1 cellular context compared by ENCODE assay signal in genomic region chr9:133144142-133144886, GRCh38.
A peak's percentile ranks its signal among the peaks of the same experiment; 100 is the strongest.
TF ChIP-seq lines count a peak whose summit lies in the region.

No MANE protein-coding gene starts in this region.

TF ChIP-seq in K562, 482 proteins besides CTCF, POLR2A, EP300 and RAD21 (continued from another document and continues in another):
- TF ChIP-seq ATF4 (CRISPR knock-in tag; IDR thresholded peaks at IDR 0.05) = no peak
- no peak for TF ChIP-seq MAFF (IDR thresholded peaks at IDR 0.05; ENCODE audit: low read length)
- TF ChIP-seq, protein P1, sequence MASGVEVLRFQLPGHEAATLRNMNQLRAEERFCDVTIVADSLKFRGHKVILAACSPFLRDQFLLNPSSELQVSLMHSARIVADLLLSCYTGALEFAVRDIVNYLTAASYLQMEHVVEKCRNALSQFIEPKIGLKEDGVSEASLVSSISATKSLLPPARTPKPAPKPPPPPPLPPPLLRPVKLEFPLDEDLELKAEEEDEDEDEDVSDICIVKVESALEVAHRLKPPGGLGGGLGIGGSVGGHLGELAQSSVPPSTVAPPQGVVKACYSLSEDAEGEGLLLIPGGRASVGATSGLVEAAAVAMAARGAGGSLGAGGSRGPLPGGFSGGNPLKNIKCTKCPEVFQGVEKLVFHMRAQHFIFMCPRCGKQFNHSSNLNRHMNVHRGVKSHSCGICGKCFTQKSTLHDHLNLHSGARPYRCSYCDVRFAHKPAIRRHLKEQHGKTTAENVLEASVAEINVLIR (CRISPR knock-in tag; IDR thresholded peaks at IDR 0.05) = no peak
- TF ChIP-seq MBD1 (CRISPR knock-in tag; IDR thresholded peaks at IDR 0.05) = no peak
- no peak for TF ChIP-seq TSC22D4 (tag; IDR thresholded peaks at IDR 0.05)
- no peak for TF ChIP-seq CBX8 (IDR thresholded peaks at IDR 0.05; ENCODE audit: borderline replicate concordance, extremely low read depth, low read depth, low read length, poor library complexity, severe bottlenecking)
- 0 out of 2 replicates have a peak, but pooled peaks have one; percentile 26 for TF ChIP-seq SAFB (IDR thresholded peaks at IDR 0.05; ENCODE audit: borderline replicate concordance, low read depth, low read length)
- TF ChIP-seq TEAD4 (IDR thresholded peaks at IDR 0.05; ENCODE audit: low read length) = no peak
- TF ChIP-seq TEAD4 (CRISPR knock-in tag; IDR thresholded peaks at IDR 0.05; ENCODE audit: borderline replicate concordance) = no peak
- TF ChIP-seq ZZZ3 (IDR thresholded peaks at IDR 0.05) = no peak
- TF ChIP-seq, protein P2, sequence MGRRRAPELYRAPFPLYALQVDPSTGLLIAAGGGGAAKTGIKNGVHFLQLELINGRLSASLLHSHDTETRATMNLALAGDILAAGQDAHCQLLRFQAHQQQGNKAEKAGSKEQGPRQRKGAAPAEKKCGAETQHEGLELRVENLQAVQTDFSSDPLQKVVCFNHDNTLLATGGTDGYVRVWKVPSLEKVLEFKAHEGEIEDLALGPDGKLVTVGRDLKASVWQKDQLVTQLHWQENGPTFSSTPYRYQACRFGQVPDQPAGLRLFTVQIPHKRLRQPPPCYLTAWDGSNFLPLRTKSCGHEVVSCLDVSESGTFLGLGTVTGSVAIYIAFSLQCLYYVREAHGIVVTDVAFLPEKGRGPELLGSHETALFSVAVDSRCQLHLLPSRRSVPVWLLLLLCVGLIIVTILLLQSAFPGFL (CRISPR knock-in tag; IDR thresholded peaks at IDR 0.05) = no peak
- peak; percentile 90 for TF ChIP-seq CTCFL (IDR thresholded peaks at IDR 0.05; ENCODE audit: borderline replicate concordance, insufficient read depth, low read depth, low read length, poor library complexity, severe bottlenecking)
- TF ChIP-seq KHSRP (IDR thresholded peaks at IDR 0.05) = no peak
- TF ChIP-seq, protein P3, sequence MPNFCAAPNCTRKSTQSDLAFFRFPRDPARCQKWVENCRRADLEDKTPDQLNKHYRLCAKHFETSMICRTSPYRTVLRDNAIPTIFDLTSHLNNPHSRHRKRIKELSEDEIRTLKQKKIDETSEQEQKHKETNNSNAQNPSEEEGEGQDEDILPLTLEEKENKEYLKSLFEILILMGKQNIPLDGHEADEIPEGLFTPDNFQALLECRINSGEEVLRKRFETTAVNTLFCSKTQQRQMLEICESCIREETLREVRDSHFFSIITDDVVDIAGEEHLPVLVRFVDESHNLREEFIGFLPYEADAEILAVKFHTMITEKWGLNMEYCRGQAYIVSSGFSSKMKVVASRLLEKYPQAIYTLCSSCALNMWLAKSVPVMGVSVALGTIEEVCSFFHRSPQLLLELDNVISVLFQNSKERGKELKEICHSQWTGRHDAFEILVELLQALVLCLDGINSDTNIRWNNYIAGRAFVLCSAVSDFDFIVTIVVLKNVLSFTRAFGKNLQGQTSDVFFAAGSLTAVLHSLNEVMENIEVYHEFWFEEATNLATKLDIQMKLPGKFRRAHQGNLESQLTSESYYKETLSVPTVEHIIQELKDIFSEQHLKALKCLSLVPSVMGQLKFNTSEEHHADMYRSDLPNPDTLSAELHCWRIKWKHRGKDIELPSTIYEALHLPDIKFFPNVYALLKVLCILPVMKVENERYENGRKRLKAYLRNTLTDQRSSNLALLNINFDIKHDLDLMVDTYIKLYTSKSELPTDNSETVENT (CRISPR knock-in tag; IDR thresholded peaks at IDR 0.05) = no peak; the same call in 1 of the 2 replicates
- TF ChIP-seq, protein P4, sequence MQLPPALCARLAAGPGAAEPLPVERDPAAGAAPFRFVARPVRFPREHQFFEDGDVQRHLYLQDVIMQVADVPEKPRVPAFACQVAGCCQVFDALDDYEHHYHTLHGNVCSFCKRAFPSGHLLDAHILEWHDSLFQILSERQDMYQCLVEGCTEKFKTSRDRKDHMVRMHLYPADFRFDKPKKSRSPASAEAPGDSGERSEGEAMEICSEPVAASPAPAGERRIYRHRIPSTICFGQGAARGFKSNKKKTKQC (CRISPR knock-in tag; IDR thresholded peaks at IDR 0.05) = 0 out of 2 replicates have a peak, but pooled peaks have one; percentile 66
- TF ChIP-seq CREM (IDR thresholded peaks at IDR 0.05; ENCODE audit: low read depth) = peak; percentile 28; the same call in 1 of the 2 replicates
- no peak for TF ChIP-seq RHOXF2B (CRISPR knock-in tag; conservative IDR thresholded peaks at IDR 0.05)
- no peak for TF ChIP-seq DNMT1 (IDR thresholded peaks at IDR 0.05)
- peak in 1 of 2 experiments; percentile 77; a peak in 1 of 4 replicates for TF ChIP-seq NONO (IDR thresholded peaks at IDR 0.05; ENCODE audit: low read depth in 2 of 2, low read length in 1 of 2)
- TF ChIP-seq GABPB1 (CRISPR knock-in tag; IDR thresholded peaks at IDR 0.05) = peak; percentile 76
- TF ChIP-seq ZNF75A (CRISPR knock-in tag; IDR thresholded peaks at IDR 0.05) = no peak
- no peak for TF ChIP-seq ZNF224 (CRISPR knock-in tag; IDR thresholded peaks at IDR 0.05)
- TF ChIP-seq CBX3 (IDR thresholded peaks at IDR 0.05; ENCODE audit: borderline replicate concordance in 1 of 2, low read length in 2 of 2) = no peak; a peak in 1 of 3 replicates
- TF ChIP-seq NFATC3 (IDR thresholded peaks at IDR 0.05) = no peak
- no peak for TF ChIP-seq ZNF644 (tag; IDR thresholded peaks at IDR 0.05; ENCODE audit: low read depth)
- peak; percentile 48; the same call in 1 of the 2 replicates for TF ChIP-seq MYNN (IDR thresholded peaks at IDR 0.05)
- TF ChIP-seq MYNN (CRISPR knock-in tag; IDR thresholded peaks at IDR 0.05) = no peak
- peak; percentile 73 for TF ChIP-seq BRD9 (IDR thresholded peaks at IDR 0.05; ENCODE audit: low read depth, partially characterized antibody)
- TF ChIP-seq GATA2 (CRISPR knock-in tag; IDR thresholded peaks at IDR 0.05) = no peak
- TF ChIP-seq XRCC3 (IDR thresholded peaks at IDR 0.05) = no peak
- TF ChIP-seq CUX1 (CRISPR knock-in tag; IDR thresholded peaks at IDR 0.05) = no peak
- no peak for TF ChIP-seq ZNF232 (CRISPR knock-in tag; IDR thresholded peaks at IDR 0.05)
- TF ChIP-seq CBX1 (IDR thresholded peaks at IDR 0.05; ENCODE audit: low read depth) = peak; percentile 65
- no peak for TF ChIP-seq WHSC1 (IDR thresholded peaks at IDR 0.05; ENCODE audit: low read length)
- TF ChIP-seq HDAC6 (IDR thresholded peaks at IDR 0.05; ENCODE audit: low read depth, low read length) = no peak
- peak; percentile 57 for TF ChIP-seq SUPT5H (IDR thresholded peaks at IDR 0.05)
- no peak for TF ChIP-seq ZFP91 (CRISPR knock-in tag; IDR thresholded peaks at IDR 0.05)
- no peak for TF ChIP-seq MECOM (CRISPR knock-in tag; IDR thresholded peaks at IDR 0.05)
- no peak for TF ChIP-seq CHD2 (IDR thresholded peaks at IDR 0.05; ENCODE audit: low read depth, low read length)
- peak; percentile 73; the same call in 1 of the 2 replicates for TF ChIP-seq ERF (CRISPR knock-in tag; IDR thresholded peaks at IDR 0.05)
- no peak for TF ChIP-seq ASH1L (IDR thresholded peaks at IDR 0.05; ENCODE audit: borderline replicate concordance, low read depth, partially characterized antibody)
- TF ChIP-seq POLR3A (IDR thresholded peaks at IDR 0.05; ENCODE audit: borderline replicate concordance, extremely low read depth, insufficient read depth, insufficient read length) = no peak
- no peak for TF ChIP-seq RFX7 (CRISPR knock-in tag; IDR thresholded peaks at IDR 0.05)
- TF ChIP-seq, protein P5, sequence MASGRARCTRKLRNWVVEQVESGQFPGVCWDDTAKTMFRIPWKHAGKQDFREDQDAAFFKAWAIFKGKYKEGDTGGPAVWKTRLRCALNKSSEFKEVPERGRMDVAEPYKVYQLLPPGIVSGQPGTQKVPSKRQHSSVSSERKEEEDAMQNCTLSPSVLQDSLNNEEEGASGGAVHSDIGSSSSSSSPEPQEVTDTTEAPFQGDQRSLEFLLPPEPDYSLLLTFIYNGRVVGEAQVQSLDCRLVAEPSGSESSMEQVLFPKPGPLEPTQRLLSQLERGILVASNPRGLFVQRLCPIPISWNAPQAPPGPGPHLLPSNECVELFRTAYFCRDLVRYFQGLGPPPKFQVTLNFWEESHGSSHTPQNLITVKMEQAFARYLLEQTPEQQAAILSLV (tag; IDR thresholded peaks at IDR 0.05) = no peak
- no peak; the same call in 1 of the 2 replicates for TF ChIP-seq SMAD3 (CRISPR knock-in tag; conservative IDR thresholded peaks at IDR 0.05)
- no peak for TF ChIP-seq NR2F6 (CRISPR knock-in tag; IDR thresholded peaks at IDR 0.05)
- peak; percentile 68; the same call in 1 of the 2 replicates for TF ChIP-seq TCF7 (IDR thresholded peaks at IDR 0.05; ENCODE audit: borderline replicate concordance)
